Comparison of ENCODE assay signal across 8 cellular contexts in genomic region chr6:128725271-128726233, GRCh38.
A peak's percentile ranks its signal among the peaks of the same experiment; 100 is the strongest.
DNase-seq lines count a peak whose midpoint lies in the region; ATAC-seq, FAIRE-seq and TF ChIP-seq lines count a peak whose summit lies in the region.

No MANE protein-coding gene starts in this region.

- POLR2A ChIA-PET in BJ (lab: Charles Lee) = interaction anchor here (0.6 kb wide), 1 partner anchor 12 kb away, joined by 3 read pairs; no protein-coding TSS in a partner anchor

- no peak for ATAC-seq in GM19455 (IDR thresholded peaks at IDR 0.05; ENCODE audit: unreplicated experiment)

- intact Hi-C loops in uterus (cut with DNase I; ENCODE audit: low total_unique reads) = no loop called here

- H3K27me3 ChIP-seq in BJ (ENCODE audit: control insufficient read depth, insufficient read depth, low read length) = no peaks in the 10 kb centered on the region
- no peaks in the 10 kb centered on the region for H3K27me3 ChIP-seq in uterus

- H3K4me1 ChIP-seq in uterus = no peaks in the 10 kb centered on the region

- no peak overlapping the region for H3K27ac Mint-ChIP-seq in brain

- CTCF ChIA-PET in BJ (lab: Yijun Ruan, JAX) = interaction anchor here (0.6 to 1.8 kb wide), 13 partner anchors 9 to 1080 kb away, joined by 3 to 4 read pairs (median 3); partner anchors contain the start of gene PTPRK

- no peaks in the 10 kb centered on the region for H3K4me1 Mint-ChIP-seq in brain

- H3K36me3 ChIP-seq in BJ (ENCODE audit: control insufficient read depth, insufficient read depth, low read length) = no peaks in the 10 kb centered on the region
- no peaks in the 10 kb centered on the region for H3K36me3 ChIP-seq in uterus

- no peak for TF ChIP-seq POLR2A in uterus (IDR thresholded peaks at IDR 0.05)

- peak; percentile 72 for FAIRE-seq in GM18507 (lab: Jason Lieb, UNC)

- peaks cover 0 to 7% (median 3%) of the 10 kb centered on the region in 5 experiments for H3K9me3 Mint-ChIP-seq in brain

- no peak overlapping the region for H3K4me3 ChIP-seq in BJ (ENCODE audit: low read depth, low read length)
- no peak overlapping the region for H3K4me3 ChIP-seq in uterus

- no peak overlapping the region for H3K27ac ChIP-seq in uterus

- peaks cover 11% of the 10 kb centered on the region for H3K27me3 Mint-ChIP-seq in brain

- no peaks in the 10 kb centered on the region for H3K9me3 ChIP-seq in uterus

- no peaks in the 10 kb centered on the region for H3K36me3 Mint-ChIP-seq in brain

- DNase-seq in BJ (ENCODE audit: low read depth) = no peak
- no peak for DNase-seq in GM18507 (ENCODE audit: extremely low spot score, insufficient read length, low read depth)
- DNase-seq in NCI-H1105 treated with DMSO at 0.1 percent for 48 hours (lab: John Stamatoyannopoulos, UW) = peak; percentile 51
- DNase-seq in left kidney (ENCODE audit: low read depth, low spot score) = peak; percentile 74
- peak in 1 of 2 donors; percentile 18 for DNase-seq in uterus
- no peak for DNase-seq in NK-92 (lab: John Stamatoyannopoulos, UW; ENCODE audit: unreplicated experiment)

- TF ChIP-seq CTCF in BJ (IDR thresholded peaks at IDR 0.05; ENCODE audit: insufficient read depth, low read depth, low read length) = peak; percentile 71
- peak; percentile 63 to 82 for TF ChIP-seq CTCF in brain (conservative IDR thresholded peaks at IDR 0.05)
- TF ChIP-seq CTCF in uterus (IDR thresholded peaks at IDR 0.05) = peak; percentile 41 to 50 (median 42)

- H3K4me3 Mint-ChIP-seq in brain = no peak overlapping the region

Comparison
In these comparisons a context has a peak if more than half of its experiments do, and no peak if none do; other contexts are left out.
1. DNase-seq: peak in NCI-H1105 treated with DMSO at 0.1 percent for 48 hours (single experiment) and left kidney (single experiment); none in BJ (single experiment), GM18507 (single experiment) and NK-92 (single experiment).
2. Peak in every context shown above with its lines, with median percentiles within 50 percentile points of each other: CTCF ChIP-seq.